Comparison of ENCODE assay signal across 15 cellular contexts in the genomic region with DNA sequence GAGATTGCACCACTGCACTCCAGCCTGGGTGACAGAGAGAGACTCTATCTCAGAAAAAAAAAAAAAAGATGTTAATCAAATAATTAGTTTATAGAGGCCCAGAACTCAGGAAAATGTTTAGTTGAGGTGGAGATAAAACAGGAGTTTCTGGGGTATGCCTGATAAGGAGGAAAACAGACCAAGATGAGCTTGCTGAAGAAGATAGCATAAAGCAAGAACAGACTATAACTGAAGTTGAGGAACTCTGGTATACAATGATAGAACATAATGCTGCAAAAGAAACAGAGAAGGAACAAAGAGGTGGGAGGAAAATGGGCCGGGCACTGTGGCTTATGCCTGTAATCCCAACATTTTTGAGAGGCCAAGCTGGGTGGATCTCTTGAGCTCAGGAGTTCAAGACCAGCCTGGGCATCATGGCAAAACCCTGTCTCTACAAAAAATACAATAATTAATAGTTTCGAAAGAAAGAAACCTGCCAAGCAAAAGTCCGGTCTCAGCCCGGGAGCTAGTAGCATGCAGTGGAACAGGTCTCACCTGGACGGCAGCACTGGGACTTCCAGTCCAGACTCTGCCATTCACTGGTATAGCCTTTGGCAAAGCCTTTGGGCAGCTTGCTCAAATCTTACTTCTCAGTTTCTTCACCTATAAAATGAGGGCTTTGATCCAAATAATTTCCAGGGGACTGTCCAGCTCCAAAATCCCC. TPM values are rescaled to one million over a fixed set of nuclear protein-coding genes. Genes with fewer than 3 reads are reported as not detected.
DNase-seq lines count a peak whose midpoint lies in the region; ATAC-seq, FAIRE-seq and TF ChIP-seq lines count a peak whose summit lies in the region.
"Had no signal": no experiment of that assay in that cellular context is flagged by ENCODE, and none has a peak within 500 bp of the region (broad histone marks: within the 10 kb centered on the region; RNA-seq: fewer than 3 reads in every experiment).

No MANE protein-coding gene starts in this region.

- peaks cover 17 to 19% (median 18%) of the 10 kb centered on the region in 3 donors for H3K4me1 Mint-ChIP-seq in CD8-positive, alpha-beta memory T cell
- H3K4me1 Mint-ChIP-seq in astrocyte (ENCODE audit: low read depth, unreplicated experiment), result no peaks in the 10 kb centered on the region
- peaks cover 19% of the 10 kb centered on the region for H3K4me1 Mint-ChIP-seq in stimulated activated memory B cell treated with anti-CD40 and anti-IgM and Interleukin-4, amounts not matched to agents 10 μg/mL and 1 μg/mL and 100 μg/mL, for 72 hours
- peaks cover 19% of the 10 kb centered on the region for H3K4me1 Mint-ChIP-seq in activated CD8-positive, alpha-beta T cell treated with anti-CD3 and anti-CD28 coated beads for 36 hours (ENCODE audit: low read depth)

- H3K36me3 Mint-ChIP-seq in CD8-positive, alpha-beta memory T cell, result peaks cover 0 to 10% (median 3%) of the 10 kb centered on the region in 3 donors
- peaks cover 2% of the 10 kb centered on the region for H3K36me3 Mint-ChIP-seq in astrocyte (ENCODE audit: low read depth, unreplicated experiment)
- no peaks in the 10 kb centered on the region for H3K36me3 Mint-ChIP-seq in stimulated activated memory B cell treated with anti-CD40 and anti-IgM and Interleukin-4, amounts not matched to agents 10 μg/mL and 1 μg/mL and 100 μg/mL, for 72 hours
- peaks cover 1% of the 10 kb centered on the region for H3K36me3 Mint-ChIP-seq in activated CD8-positive, alpha-beta T cell treated with anti-CD3 and anti-CD28 coated beads for 36 hours (ENCODE audit: low read depth)
- H3K36me3 Mint-ChIP-seq: IgD-negative memory B cell had no signal

- H3K79me2 ChIP-seq in SK-N-SH (ENCODE audit: insufficient read depth) (no peaks in the 10 kb centered on the region), astrocyte (ENCODE audit: insufficient read depth, low read length) (no peaks in the 10 kb centered on the region)

- no peak for TF ChIP-seq RAD21 in SK-N-SH (IDR thresholded peaks at IDR 0.05; ENCODE audit: low read length)

- H3K9ac ChIP-seq in SK-N-SH (no peak overlapping the region), astrocyte (ENCODE audit: low read length) (no peak overlapping the region)

- no peaks in the 10 kb centered on the region for H3K9me3 Mint-ChIP-seq in CD8-positive, alpha-beta memory T cell
- H3K9me3 Mint-ChIP-seq in astrocyte (ENCODE audit: unreplicated experiment), result no peaks in the 10 kb centered on the region
- H3K9me3 Mint-ChIP-seq in stimulated activated memory B cell treated with anti-CD40 and anti-IgM and Interleukin-4, amounts not matched to agents 10 μg/mL and 1 μg/mL and 100 μg/mL, for 72 hours, result no peaks in the 10 kb centered on the region
- no peaks in the 10 kb centered on the region for H3K9me3 Mint-ChIP-seq in activated CD8-positive, alpha-beta T cell treated with anti-CD3 and anti-CD28 coated beads for 36 hours
- H3K9me3 Mint-ChIP-seq: IgD-negative memory B cell had no signal

- CTCF ChIA-PET in CD8-positive, alpha-beta memory T cell (lab: Charles Lee), result interaction anchor here (1.3 kb wide), 1 partner anchor 12 kb away, joined by 3 read pairs; no protein-coding TSS in a partner anchor
- CTCF ChIA-PET in SK-N-SH (lab: Yijun Ruan, JAX), result interaction anchor here (1.3 kb wide), 1 partner anchor 16 kb away, joined by 4 read pairs; no protein-coding TSS in a partner anchor
- CTCF ChIA-PET in activated CD8-positive, alpha-beta T cell treated with anti-CD3 and anti-CD28 coated beads for 36 hours (lab: Charles Lee), result interaction anchor here (1.1 to 1.3 kb wide), 2 partner anchors 10 to 19 kb away, joined by 3 to 4 read pairs; no protein-coding TSS in a partner anchor

- no peak for ATAC-seq in stimulated activated memory B cell treated with anti-CD40 and anti-IgM and Interleukin-4, amounts not matched to agents 10 μg/mL and 1 μg/mL and 100 μg/mL, for 72 hours
- ATAC-seq in activated CD8-positive, alpha-beta T cell treated with anti-CD3 and anti-CD28 coated beads for 36 hours, result no peak

- H3K36me3 ChIP-seq in CD8-positive, alpha-beta memory T cell (ENCODE audit: insufficient read depth, low read length), result no peaks in the 10 kb centered on the region
- H3K36me3 ChIP-seq in SK-N-SH (replicated peaks in 1 of 2; ENCODE audit: control insufficient read depth in 1 of 2, insufficient read depth in 2 of 2, low read length in 1 of 2) (peaks cover 0 to 9% of the 10 kb centered on the region in 2 experiments), astrocyte (ENCODE audit: insufficient read depth, low read length) (no peaks in the 10 kb centered on the region)

- DNase-seq in CD8-positive, alpha-beta memory T cell, result no peak
- peak; percentile 30 for DNase-seq in SK-N-SH
- DNase-seq in astrocyte (ENCODE audit: low read depth), result no peak
- DNase-seq in coronary artery (ENCODE audit: low spot score), result no peak
- DNase-seq in NCI-H146 (lab: John Stamatoyannopoulos, UW), result no peak
- no peak for DNase-seq in activated CD8-positive, alpha-beta T cell treated with anti-CD3 and anti-CD28 coated beads for 36 hours
- DNase-seq: AML-193; HCEC 1CT; MV-4-11; NCI-H1417 treated with DMSO at 0.1 percent for 48 hours; NCI-H2081; NCI-H526; NK-92 treated with Interleukin-12 subunit alpha and Interleukin-12 subunit beta, amount 100 ng/mL, for 24 hours had no signal

- no peaks in the 10 kb centered on the region for H3K27me3 ChIP-seq in CD8-positive, alpha-beta memory T cell (ENCODE audit: insufficient read depth, low read length, poor library complexity, severe bottlenecking)
- H3K27me3 ChIP-seq in SK-N-SH (ENCODE audit: insufficient read depth), result no peaks in the 10 kb centered on the region
- no peaks in the 10 kb centered on the region for H3K27me3 ChIP-seq in astrocyte (ENCODE audit: insufficient read depth, low read length)

- peak overlapping the region in 6 of 8 donors; percentile 10 to 80 (median 54) for H3K27ac Mint-ChIP-seq in CD8-positive, alpha-beta memory T cell
- H3K27ac Mint-ChIP-seq in astrocyte (ENCODE audit: unreplicated experiment), result peak overlapping the region; percentile 75
- H3K27ac Mint-ChIP-seq in stimulated activated memory B cell treated with anti-CD40 and anti-IgM and Interleukin-4, amounts not matched to agents 10 μg/mL and 1 μg/mL and 100 μg/mL, for 72 hours, result peak overlapping the region; percentile 1
- H3K27ac Mint-ChIP-seq in activated CD8-positive, alpha-beta T cell treated with anti-CD3 and anti-CD28 coated beads for 36 hours, result no peak overlapping the region

- H3F3A ChIP-seq in SK-N-SH (replicated peaks; ENCODE audit: insufficient read depth), result peaks cover 3% of the 10 kb centered on the region

- POLR2A ChIA-PET in CD8-positive, alpha-beta memory T cell (lab: Charles Lee), result interaction anchor here (1.0 kb wide), 1 partner anchor 36 kb away, joined by 3 read pairs; a partner anchor contains a TSS
- POLR2A ChIA-PET in SK-N-SH (lab: Yijun Ruan, JAX), result interaction anchor here (0.7 to 1.0 kb wide), 2 partner anchors 25 to 1341 kb away, joined by 3 to 4 read pairs; a partner anchor contains a TSS
- POLR2A ChIA-PET in activated CD8-positive, alpha-beta T cell treated with anti-CD3 and anti-CD28 coated beads for 36 hours (lab: Charles Lee), result interaction anchor here (0.6 to 1.3 kb wide), 2 partner anchors 36 to 75 kb away, joined by 3 read pairs; a partner anchor contains a TSS

- H2AFZ ChIP-seq in SK-N-SH (ENCODE audit: low read depth), result no peak overlapping the region
- no peak overlapping the region for H2AFZ ChIP-seq in astrocyte (ENCODE audit: low read depth, low read length)

- 81% methylated on average over 5 of the region's 5 CpGs for WGBS in SK-N-SH (ENCODE audit: low lambda C conversion rate)

- H3K9me2 ChIP-seq in SK-N-SH, result no peaks in the 10 kb centered on the region

- H3K4me3 Mint-ChIP-seq in CD8-positive, alpha-beta memory T cell, result no peak overlapping the region
- H3K4me3 Mint-ChIP-seq in astrocyte (ENCODE audit: unreplicated experiment), result no peak overlapping the region
- no peak overlapping the region for H3K4me3 Mint-ChIP-seq in stimulated activated memory B cell treated with anti-CD40 and anti-IgM and Interleukin-4, amounts not matched to agents 10 μg/mL and 1 μg/mL and 100 μg/mL, for 72 hours
- no peak overlapping the region for H3K4me3 Mint-ChIP-seq in activated CD8-positive, alpha-beta T cell treated with anti-CD3 and anti-CD28 coated beads for 36 hours

- TF ChIP-seq CTCF in SK-N-SH (IDR thresholded peaks at IDR 0.05), result no peak
- TF ChIP-seq CTCF in astrocyte (IDR thresholded peaks at IDR 0.05; ENCODE audit: insufficient read depth, low read depth, low read length), result no peak
- TF ChIP-seq CTCF in coronary artery (IDR thresholded peaks at IDR 0.05), result no peak
- no peak for TF ChIP-seq CTCF in activated CD8-positive, alpha-beta T cell treated with anti-CD3 and anti-CD28 coated beads for 36 hours (IDR thresholded peaks at IDR 0.05)

- H3K9me3 ChIP-seq in CD8-positive, alpha-beta memory T cell (ENCODE audit: low read length), result no peaks in the 10 kb centered on the region
- H3K9me3 ChIP-seq in SK-N-SH, result no peaks in the 10 kb centered on the region
- H3K9me3 ChIP-seq in astrocyte (ENCODE audit: insufficient read depth, low read depth, low read length), result no peaks in the 10 kb centered on the region

- no peak overlapping the region for H3K27ac ChIP-seq in CD8-positive, alpha-beta memory T cell (ENCODE audit: low read depth, low read length)
- no peak overlapping the region for H3K27ac ChIP-seq in SK-N-SH (ENCODE audit: low read depth in 2 of 2, low read length in 1 of 2)
- H3K27ac ChIP-seq in astrocyte (ENCODE audit: low read depth, low read length), result no peak overlapping the region
- no peak overlapping the region for H3K27ac ChIP-seq in coronary artery

- peak in 1 of 2 experiments; percentile 28; a peak in 1 of 4 replicates for TF ChIP-seq EP300 in SK-N-SH (IDR thresholded peaks at IDR 0.05; ENCODE audit: borderline replicate concordance in 1 of 2, low read depth in 1 of 2, low read length in 1 of 2)

- H4K20me1 ChIP-seq in SK-N-SH (ENCODE audit: insufficient read depth) (no peaks in the 10 kb centered on the region), astrocyte (ENCODE audit: insufficient read depth, low read length) (no peaks in the 10 kb centered on the region)

- no peak for FAIRE-seq in astrocyte (lab: Jason Lieb, UNC)

- intact Hi-C loops in activated CD8-positive, alpha-beta T cell treated with anti-CD3 and anti-CD28 coated beads for 36 hours (cut with micrococcal nuclease), result no loop called here

- H3K27me3 Mint-ChIP-seq in CD8-positive, alpha-beta memory T cell, result no peaks in the 10 kb centered on the region
- no peaks in the 10 kb centered on the region for H3K27me3 Mint-ChIP-seq in astrocyte (ENCODE audit: low read depth, unreplicated experiment)
- H3K27me3 Mint-ChIP-seq in stimulated activated memory B cell treated with anti-CD40 and anti-IgM and Interleukin-4, amounts not matched to agents 10 μg/mL and 1 μg/mL and 100 μg/mL, for 72 hours, result no peaks in the 10 kb centered on the region
- no peaks in the 10 kb centered on the region for H3K27me3 Mint-ChIP-seq in activated CD8-positive, alpha-beta T cell treated with anti-CD3 and anti-CD28 coated beads for 36 hours
- H3K27me3 Mint-ChIP-seq: IgD-negative memory B cell had no signal

- H3K4me3 ChIP-seq in CD8-positive, alpha-beta memory T cell (ENCODE audit: low read length), result no peak overlapping the region
- H3K4me3 ChIP-seq in SK-N-SH (ENCODE audit: low read depth in 2 of 2, low read length in 1 of 2), result no peak overlapping the region
- H3K4me3 ChIP-seq in astrocyte (ENCODE audit: insufficient read depth, low read depth, low read length), result no peak overlapping the region
- H3K4me3 ChIP-seq in coronary artery, result no peak overlapping the region

- H3K4me2 ChIP-seq in SK-N-SH (no peak overlapping the region), astrocyte (ENCODE audit: low read length) (no peak overlapping the region)

- no peaks in the 10 kb centered on the region for H3K4me1 ChIP-seq in CD8-positive, alpha-beta memory T cell (ENCODE audit: insufficient read depth, low read length)
- H3K4me1 ChIP-seq in SK-N-SH (ENCODE audit: control insufficient read depth in 1 of 2, insufficient read depth in 2 of 2, low read depth in 1 of 2, low read length in 1 of 2) (no peaks in the 10 kb centered on the region; a peak in 1 of 4 replicates), astrocyte (ENCODE audit: insufficient read depth, low read length) (no peaks in the 10 kb centered on the region)

RNA-seq across cellular contexts. Expression of a gene that starts 25.4 kb away (rescaled TPM):
- 1 to 10 TPM; 4.0 to 5.1 TPM for total RNA-seq in CD8-positive, alpha-beta memory T cell
- polyA plus RNA-seq in CD8-positive, alpha-beta memory T cell, result 13.4 TPM
- polyA plus RNA-seq in SK-N-SH (2012; rRNA removed), result 5.7 and 6.8 TPM in 2 replicates
- polyA plus RNA-seq in SK-N-SH (2012; cell fraction: cytosol; rRNA removed), result 5.6 and 6.7 TPM in 2 replicates
- 7.9 and 9.8 TPM in 2 replicates for polyA plus RNA-seq in SK-N-SH (2012; cell fraction: nucleus; rRNA removed)
- total RNA-seq in astrocyte, result 10.0 and 14.6 TPM in 2 replicates
- 1 to 10 TPM; 5.3 to 5.6 TPM for total RNA-seq in activated CD8-positive, alpha-beta T cell treated with anti-CD3 and anti-CD28 coated beads for 36 hours

RNA-seq across cellular contexts. Expression of a gene that starts 36.6 kb away (rescaled TPM):
- total RNA-seq in CD8-positive, alpha-beta memory T cell, result 100 to 1,000 TPM; 237 to 246 TPM
- 25.4 TPM for polyA plus RNA-seq in CD8-positive, alpha-beta memory T cell
- polyA plus RNA-seq in SK-N-SH (2012; rRNA removed), result 16.9 and 21.5 TPM in 2 replicates
- 17.7 and 37.8 TPM in 2 replicates for polyA plus RNA-seq in SK-N-SH (2012; cell fraction: cytosol; rRNA removed)
- polyA plus RNA-seq in SK-N-SH (2012; cell fraction: nucleus; rRNA removed), result 60.1 and 67.7 TPM in 2 replicates
- 692 and 828 TPM in 2 replicates for total RNA-seq in astrocyte
- 100 to 1,000 TPM; 148 to 153 TPM for total RNA-seq in activated CD8-positive, alpha-beta T cell treated with anti-CD3 and anti-CD28 coated beads for 36 hours
